In genomic region chr5:115337882-115338281, GRCh38 we compare ENCODE assay signal across 32 cellular contexts.
"Had no signal": no experiment of that assay in that cellular context is flagged by ENCODE, and none has a peak within 500 bp of the region (broad histone marks: within the 10 kb centered on the region; RNA-seq: fewer than 3 reads in every experiment).

No MANE protein-coding gene starts in this region.

- H3K27me3 ChIP-seq: adrenal gland, body of pancreas, colonic mucosa, esophagus squamous epithelium, gastroesophageal sphincter had no signal

- ATAC-seq: activated CD4-positive, alpha-beta T cell treated with anti-CD3 and anti-CD28 coated beads for 36 hours; activated CD8-positive, alpha-beta memory T cell treated with anti-CD3 and anti-CD28 coated beads, Interleukin-2, amount 10 ng/mL, durations not matched to agents 7 days and 5 days; activated CD8-positive, alpha-beta T cell treated with anti-CD3 and anti-CD28 coated beads, Interleukin-2, amount 10 ng/mL, durations not matched to agents 7 days and 5 days; activated naive CD8-positive, alpha-beta T cell treated with anti-CD3 and anti-CD28 coated beads, Interleukin-2, amount 50 U/mL, for 24 hours; body of pancreas; gastroesophageal sphincter; T-helper 17 cell had no signal

- H3K27ac ChIP-seq: adrenal gland, body of pancreas, colonic mucosa, epithelial cell of prostate, esophagus squamous epithelium, gastroesophageal sphincter had no signal

- H3K4me3 Mint-ChIP-seq: activated CD4-positive, alpha-beta memory T cell treated with anti-CD3 and anti-CD28 coated beads for 36 hours; activated CD4-positive, alpha-beta T cell treated with anti-CD3 and anti-CD28 coated beads for 36 hours; activated CD4-positive, alpha-beta T cell treated with anti-CD3 and anti-CD28 coated beads, Interleukin-2, amount 10 ng/mL, durations not matched to agents 24 days and 14 days; activated CD8-positive, alpha-beta memory T cell treated with anti-CD3 and anti-CD28 coated beads, Interleukin-2, amount 10 ng/mL, durations not matched to agents 7 days and 5 days; activated CD8-positive, alpha-beta T cell treated with anti-CD3 and anti-CD28 coated beads, Interleukin-2, amount 10 ng/mL, durations not matched to agents 7 days and 5 days; activated naive CD4-positive, alpha-beta T cell treated with anti-CD3 and anti-CD28 coated beads for 36 hours; activated naive CD4-positive, alpha-beta T cell treated with anti-CD3 and anti-CD28 coated beads, Interleukin-2, amount 50 U/mL, for 24 hours; activated naive CD8-positive, alpha-beta T cell treated with anti-CD3 and anti-CD28 coated beads for 36 hours; activated naive CD8-positive, alpha-beta T cell treated with anti-CD3 and anti-CD28 coated beads, Interleukin-2, amount 50 U/mL, for 24 hours; activated T-helper 1 cell treated with anti-CD3 and anti-CD28 coated beads, Interleukin-12 subunit alpha, Interleukin-12 subunit beta, Interleukin-2, Interleukin-4 antibody, amounts not matched to agents 30 ng/mL and 10 ng/mL and 1 ng/mL, durations not matched to agents 14 hours and 24 hours and 36 hours; T-helper 17 cell; T-helper 2 cell treated with Interferon-gamma antibody and Interleukin-4, amounts not matched to agents 5 μg/mL and 100 μg/mL, for 36 hours had no signal

- H3K4me1 Mint-ChIP-seq: activated CD4-positive, alpha-beta T cell treated with anti-CD3 and anti-CD28 coated beads for 36 hours; activated naive CD4-positive, alpha-beta T cell treated with anti-CD3 and anti-CD28 coated beads, Interleukin-2, amount 50 U/mL, for 24 hours; T-helper 17 cell had no signal

- H3K36me3 ChIP-seq: adrenal gland, colonic mucosa, esophagus squamous epithelium, gastroesophageal sphincter had no signal

- H3K27ac Mint-ChIP-seq: activated CD4-positive, alpha-beta memory T cell treated with anti-CD3 and anti-CD28 coated beads for 36 hours; activated CD4-positive, alpha-beta T cell treated with anti-CD3 and anti-CD28 coated beads for 36 hours; activated CD4-positive, alpha-beta T cell treated with anti-CD3 and anti-CD28 coated beads, Interleukin-2, amount 10 ng/mL, durations not matched to agents 24 days and 14 days; activated CD8-positive, alpha-beta memory T cell treated with anti-CD3 and anti-CD28 coated beads, Interleukin-2, amount 10 ng/mL, durations not matched to agents 7 days and 5 days; activated CD8-positive, alpha-beta T cell treated with anti-CD3 and anti-CD28 coated beads, Interleukin-2, amount 10 ng/mL, durations not matched to agents 7 days and 5 days; activated naive CD4-positive, alpha-beta T cell treated with anti-CD3 and anti-CD28 coated beads for 36 hours; activated naive CD4-positive, alpha-beta T cell treated with anti-CD3 and anti-CD28 coated beads, Interleukin-2, amount 50 U/mL, for 24 hours; activated naive CD8-positive, alpha-beta T cell treated with anti-CD3 and anti-CD28 coated beads for 36 hours; activated naive CD8-positive, alpha-beta T cell treated with anti-CD3 and anti-CD28 coated beads, Interleukin-2, amount 50 U/mL, for 24 hours; activated T-helper 1 cell treated with anti-CD3 and anti-CD28 coated beads, Interleukin-12 subunit alpha, Interleukin-12 subunit beta, Interleukin-2, Interleukin-4 antibody, amounts not matched to agents 30 ng/mL and 10 ng/mL and 1 ng/mL, durations not matched to agents 14 hours and 24 hours and 36 hours; activated T-helper 2 cell treated with anti-CD3 and anti-CD28 coated beads, Interferon-gamma antibody, Interleukin-2, Interleukin-4, amounts not matched to agents 10 μg/mL and 5 μg/mL and 100 μg/mL, durations not matched to agents 14 hours and 24 hours and 36 hours; T-helper 17 cell; T-helper 2 cell treated with Interferon-gamma antibody and Interleukin-4, amounts not matched to agents 5 μg/mL and 100 μg/mL, for 36 hours had no signal

- DNase-seq: activated CD4-positive, alpha-beta memory T cell treated with anti-CD3 and anti-CD28 coated beads for 36 hours; activated CD4-positive, alpha-beta T cell treated with anti-CD3 and anti-CD28 coated beads for 36 hours; activated CD4-positive, alpha-beta T cell treated with anti-CD3 and anti-CD28 coated beads, Interleukin-2, amount 10 ng/mL, durations not matched to agents 24 days and 14 days; activated CD4-positive, CD25-positive, alpha-beta regulatory T cell; activated CD4-positive, CD25-positive, alpha-beta regulatory T cell treated with anti-CD3 and anti-CD28 coated beads, Interleukin-2, amount 50 U/mL, for 72 hours; activated CD8-positive, alpha-beta memory T cell treated with anti-CD3 and anti-CD28 coated beads, Interleukin-2, amount 10 ng/mL, durations not matched to agents 7 days and 5 days; activated CD8-positive, alpha-beta memory T cell treated with anti-CD3 and anti-CD28 coated beads, Interleukin-2, amount 50 U/mL, for 4 hours; activated CD8-positive, alpha-beta T cell treated with anti-CD3 and anti-CD28 coated beads, Interleukin-2, amount 10 ng/mL, durations not matched to agents 7 days and 5 days; activated effector memory CD4-positive, alpha-beta T cell treated with anti-CD3 and anti-CD28 coated beads, Interleukin-2, amount 50 U/mL, for 16 hours; activated naive CD4-positive, alpha-beta T cell treated with anti-CD3 and anti-CD28 coated beads for 36 hours; activated naive CD8-positive, alpha-beta T cell treated with anti-CD3 and anti-CD28 coated beads for 36 hours; activated naive CD8-positive, alpha-beta T cell treated with anti-CD3 and anti-CD28 coated beads, Interleukin-2, amount 50 U/mL, for 24 hours; activated T-cell treated with anti-CD3 and anti-CD28 coated beads, Interleukin-2, amount 50 U/mL, for 1 hour; activated T-cell treated with anti-CD3 and anti-CD28 coated beads, Interleukin-2, amount 50 U/mL, for 48 hours; adrenal gland; amygdala; aorta; body of pancreas; caudate nucleus; colonic mucosa; effector CD8-positive, alpha-beta T cell; esophagus squamous epithelium; foreskin melanocyte; T-helper 1 cell; T-helper 17 cell; T1000 had no signal

- H3K4me3 ChIP-seq: adrenal gland, body of pancreas, colonic mucosa, esophagus squamous epithelium, gastroesophageal sphincter had no signal

- H3K9me3 ChIP-seq: adrenal gland, body of pancreas, colonic mucosa, esophagus squamous epithelium, gastroesophageal sphincter had no signal

- H3K36me3 Mint-ChIP-seq: activated CD4-positive, alpha-beta memory T cell treated with anti-CD3 and anti-CD28 coated beads for 36 hours; activated CD8-positive, alpha-beta memory T cell treated with anti-CD3 and anti-CD28 coated beads, Interleukin-2, amount 10 ng/mL, durations not matched to agents 7 days and 5 days; activated naive CD4-positive, alpha-beta T cell treated with anti-CD3 and anti-CD28 coated beads, Interleukin-2, amount 50 U/mL, for 24 hours; activated naive CD8-positive, alpha-beta T cell treated with anti-CD3 and anti-CD28 coated beads for 36 hours had no signal

- H3K9me3 Mint-ChIP-seq: activated CD4-positive, alpha-beta memory T cell treated with anti-CD3 and anti-CD28 coated beads for 36 hours; activated CD4-positive, alpha-beta T cell treated with anti-CD3 and anti-CD28 coated beads, Interleukin-2, amount 10 ng/mL, durations not matched to agents 24 days and 14 days; activated naive CD4-positive, alpha-beta T cell treated with anti-CD3 and anti-CD28 coated beads for 36 hours; activated naive CD4-positive, alpha-beta T cell treated with anti-CD3 and anti-CD28 coated beads, Interleukin-2, amount 50 U/mL, for 24 hours; activated naive CD8-positive, alpha-beta T cell treated with anti-CD3 and anti-CD28 coated beads for 36 hours; activated naive CD8-positive, alpha-beta T cell treated with anti-CD3 and anti-CD28 coated beads, Interleukin-2, amount 50 U/mL, for 24 hours; activated T-helper 1 cell treated with anti-CD3 and anti-CD28 coated beads, Interleukin-12 subunit alpha, Interleukin-12 subunit beta, Interleukin-2, Interleukin-4 antibody, amounts not matched to agents 30 ng/mL and 10 ng/mL and 1 ng/mL, durations not matched to agents 14 hours and 24 hours and 36 hours; activated T-helper 2 cell treated with anti-CD3 and anti-CD28 coated beads, Interferon-gamma antibody, Interleukin-2, Interleukin-4, amounts not matched to agents 10 μg/mL and 5 μg/mL and 100 μg/mL, durations not matched to agents 14 hours and 24 hours and 36 hours; T-helper 2 cell treated with Interferon-gamma antibody and Interleukin-4, amounts not matched to agents 5 μg/mL and 100 μg/mL, for 36 hours had no signal

- H3K4me1 ChIP-seq: adrenal gland, body of pancreas, colonic mucosa, esophagus squamous epithelium, gastroesophageal sphincter had no signal
